In the genomic region with DNA sequence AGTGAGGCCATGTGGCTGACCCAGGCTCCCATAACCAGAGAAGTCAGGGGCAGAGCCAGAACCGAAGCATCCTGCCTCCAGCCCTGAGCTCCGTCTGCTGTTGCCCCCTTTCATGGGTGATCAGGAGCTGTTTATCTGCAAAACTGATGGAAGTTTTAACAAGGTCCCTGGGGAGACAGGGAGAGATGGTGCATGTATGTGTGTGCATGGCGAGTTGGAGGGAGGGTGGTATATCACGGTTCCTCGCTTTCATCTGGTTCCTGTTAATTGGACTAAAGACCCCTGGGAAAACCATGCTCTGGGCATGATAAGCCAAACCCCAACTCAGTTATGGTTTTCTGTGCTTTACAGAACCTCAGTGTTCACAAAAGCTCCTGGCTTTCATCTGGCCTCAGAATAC, we compare ENCODE assay signal across 29 cellular contexts.
"Had no signal": no experiment of that assay in that cellular context is flagged by ENCODE, and none has a peak within 500 bp of the region (broad histone marks: within the 10 kb centered on the region; RNA-seq: fewer than 3 reads in every experiment).

No MANE protein-coding gene starts in this region.

- DNase-seq: colonic mucosa; effector CD8-positive, alpha-beta T cell; endodermal cell; foreskin fibroblast; gastrocnemius medialis; head of caudate nucleus; midbrain; naive thymus-derived CD4-positive, alpha-beta T cell; nephron progenitor cell; occipital lobe; pancreas; right lobe of liver; stimulated activated CD4-positive, alpha-beta T cell treated with anti-CD3 and anti-CD28 coated beads, Interleukin-12 subunit alpha, Interleukin-12 subunit beta, amount 100 ng/mL, for 4 hours; stimulated activated CD4-positive, alpha-beta T cell treated with anti-CD3 and anti-CD28 coated beads, Interleukin-1b, Interleukin-23, amount 100 ng/mL, for 48 hours; stimulated activated CD4-positive, alpha-beta T cell treated with anti-CD3 and anti-CD28 coated beads, Interleukin-4, amount 100 ng/mL, for 1 hour; stimulated activated CD8-positive, alpha-beta memory T cell treated with anti-CD3 and anti-CD28 coated beads, Interleukin-4, amount 100 ng/mL, for 48 hours; stimulated activated naive CD4-positive, alpha-beta T cell treated with Interleukin-2 at 50 U/mL for 16 hours; stomach; thyroid gland; trophoblast cell had no signal

- H3K4me3 ChIP-seq: colonic mucosa, gastrocnemius medialis, lung, pancreas, right lobe of liver, smooth muscle cell, stomach, thyroid gland, vagina had no signal

- H3K27ac Mint-ChIP-seq: dendritic cell treated with granulocyte-macrophage colony-stimulating factor and Interleukin-4, amounts not matched to agents 40 ng/mL and 50 ng/mL, for 4 days; endodermal cell; memory B cell; naive thymus-derived CD4-positive, alpha-beta T cell; nephron progenitor cell; progenitor cell of endocrine pancreas had no signal

- H3K4me1 ChIP-seq: colonic mucosa, gastrocnemius medialis, pancreas, right lobe of liver, thyroid gland, vagina had no signal

- H3K27me3 ChIP-seq: colonic mucosa, pancreas, right lobe of liver, thyroid gland, vagina had no signal

- H3K4me3 Mint-ChIP-seq: dendritic cell treated with granulocyte-macrophage colony-stimulating factor and Interleukin-4, amounts not matched to agents 40 ng/mL and 50 ng/mL, for 4 days; endodermal cell; memory B cell; naive thymus-derived CD4-positive, alpha-beta T cell; nephron progenitor cell had no signal

- H3K36me3 ChIP-seq: colonic mucosa, gastrocnemius medialis, pancreas, right lobe of liver, stomach, thyroid gland, vagina had no signal

- H3K4me2 ChIP-seq: smooth muscle cell had no signal

- H3K9me3 ChIP-seq: colonic mucosa, gastrocnemius medialis, pancreas, right lobe of liver, thyroid gland, vagina had no signal

- H3K4me1 Mint-ChIP-seq: memory B cell had no signal

- ATAC-seq: esophagus mucosa; gastrocnemius medialis; left lobe of liver; naive thymus-derived CD4-positive, alpha-beta T cell; pancreas; right lobe of liver had no signal

- H3K27ac ChIP-seq: colonic mucosa, epithelial cell of prostate, gastrocnemius medialis, pancreas, right lobe of liver, stomach, thyroid gland, vagina had no signal

- H3K9me3 Mint-ChIP-seq: dendritic cell treated with granulocyte-macrophage colony-stimulating factor and Interleukin-4, amounts not matched to agents 40 ng/mL and 50 ng/mL, for 4 days; memory B cell had no signal

- H3K36me3 Mint-ChIP-seq: memory B cell; naive thymus-derived CD4-positive, alpha-beta T cell had no signal
